In genomic region chr3:72123908-72124441, GRCh38 we compare ENCODE assay signal across 10 cellular contexts.
A peak's percentile ranks its signal among the peaks of the same experiment; 100 is the strongest.
DNase-seq lines count a peak whose midpoint lies in the region; ATAC-seq and FAIRE-seq lines count a peak whose summit lies in the region.
"Had no signal": no experiment of that assay in that cellular context is flagged by ENCODE, and none has a peak within 500 bp of the region (broad histone marks: within the 10 kb centered on the region; RNA-seq: fewer than 3 reads in every experiment).

No MANE protein-coding gene starts in this region.

- no peaks in the 10 kb centered on the region for H3K27me3 ChIP-seq in right cardiac atrium (ENCODE audit: control insufficient read depth, insufficient read depth)
- H3K27me3 ChIP-seq: cardiac muscle cell had no signal

- no peak overlapping the region for H3K27ac ChIP-seq in right cardiac atrium (ENCODE audit: low read length)
- H3K27ac ChIP-seq: cardiac muscle cell, HL-60 had no signal

- H3K4me1 ChIP-seq in right cardiac atrium (ENCODE audit: control insufficient read depth, insufficient read depth, low read length), result no peaks in the 10 kb centered on the region

- no peaks in the 10 kb centered on the region for H3K9me3 ChIP-seq in right cardiac atrium (ENCODE audit: control insufficient read depth, low read length)

- intact Hi-C loops in right cardiac atrium (cut with DNase I), result no loop called here

- DNase-seq in Daoy (ENCODE audit: low read depth), result peak; percentile 92
- peak; percentile 9 for DNase-seq in GOT3 (lab: John Stamatoyannopoulos, UW)
- peak; percentile 65 for DNase-seq in RCC 7860 (ENCODE audit: low spot score)
- DNase-seq in right cardiac atrium, result peak; percentile 64 to 75 (median 72)
- DNase-seq in effector CD4-positive, alpha-beta T cell, result no peak
- no peak for DNase-seq in stimulated activated CD8-positive, alpha-beta memory T cell treated with anti-CD3 and anti-CD28 coated beads, Interleukin-4, amount 100 ng/mL, for 48 hours
- no peak for DNase-seq in KBM-7

- no peak overlapping the region for H3K4me3 ChIP-seq in right cardiac atrium (ENCODE audit: low read length)
- H3K4me3 ChIP-seq: cardiac muscle cell had no signal

- ATAC-seq in right cardiac atrium (peak; percentile 81 to 96), HG03135 (IDR thresholded peaks at IDR 0.05; ENCODE audit: unreplicated experiment) (no peak)

- WGBS in right cardiac atrium, result 29% methylated on average over 7 of the region's 7 CpGs

- peak; percentile 58 for FAIRE-seq in RCC 7860 (lab: Jason Lieb, UNC)

- in situ Hi-C loops in KBM-7 (cut with MboI; ENCODE audit: low pct_unique_long_range_greater_than_20kb, low sequenced_read_pairs), result no loop called here

Comparison
In these comparisons a context has a peak if more than half of its experiments do, and no peak if none do; other contexts are left out.
1. DNase-seq: peak in Daoy (single experiment), GOT3 (single experiment), RCC 7860 (single experiment) and right cardiac atrium (3 of 3); none in effector CD4-positive, alpha-beta T cell (single experiment), stimulated activated CD8-positive, alpha-beta memory T cell treated with anti-CD3 and anti-CD28 coated beads, Interleukin-4, amount 100 ng/mL, for 48 hours (single experiment) and KBM-7 (single experiment).